In the genomic region with DNA sequence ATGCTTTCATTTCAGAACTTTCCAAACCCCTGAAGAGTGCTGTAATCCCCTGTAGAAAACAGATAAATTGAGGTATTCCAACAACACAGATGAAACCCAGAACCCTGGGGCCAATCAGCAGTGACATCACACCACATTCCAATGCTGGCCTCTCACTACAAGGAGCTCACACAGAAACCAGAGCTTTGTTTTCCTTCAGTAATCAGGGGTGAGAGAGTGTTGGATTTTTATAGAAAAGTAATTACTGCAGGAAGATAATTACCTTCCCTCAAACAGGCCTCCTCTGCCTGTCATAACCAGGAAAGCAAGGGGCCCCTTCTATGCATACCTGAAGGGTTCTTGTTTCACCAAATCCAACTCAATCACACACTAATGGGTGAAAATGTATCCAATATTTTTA, we compare ENCODE assay signal across 13 cellular contexts.
A peak's percentile ranks its signal among the peaks of the same experiment; 100 is the strongest.
DNase-seq lines count a peak whose midpoint lies in the region; ATAC-seq and TF ChIP-seq lines count a peak whose summit lies in the region.
"Had no signal": no experiment of that assay in that cellular context is flagged by ENCODE, and none has a peak within 500 bp of the region (broad histone marks: within the 10 kb centered on the region; RNA-seq: fewer than 3 reads in every experiment).

No MANE protein-coding gene starts in this region.

- H3K27me3 Mint-ChIP-seq in HFFc6 (ENCODE audit: insufficient read depth), result no peaks in the 10 kb centered on the region
- H3K27me3 Mint-ChIP-seq in activated T-cell treated with anti-CD3 and anti-CD28 coated beads, Interleukin-2, amount 50 U/mL, for 24 hours, result no peaks in the 10 kb centered on the region

- no peaks in the 10 kb centered on the region for H3K9me3 ChIP-seq in breast epithelium
- H3K9me3 ChIP-seq: upper lobe of right lung had no signal

- H3K9me3 Mint-ChIP-seq in HFFc6, result no peaks in the 10 kb centered on the region
- H3K9me3 Mint-ChIP-seq in activated T-cell treated with anti-CD3 and anti-CD28 coated beads, Interleukin-2, amount 50 U/mL, for 24 hours, result peaks cover 4% of the 10 kb centered on the region

- no peaks in the 10 kb centered on the region for H3K27me3 ChIP-seq in breast epithelium
- H3K27me3 ChIP-seq: upper lobe of right lung had no signal

- H3K4me1 Mint-ChIP-seq in HFFc6 (ENCODE audit: low read depth), result peaks cover 41% of the 10 kb centered on the region
- H3K4me1 Mint-ChIP-seq in activated T-cell treated with anti-CD3 and anti-CD28 coated beads, Interleukin-2, amount 50 U/mL, for 24 hours (ENCODE audit: low read depth), result peaks cover 34% of the 10 kb centered on the region

- H3K36me3 ChIP-seq in breast epithelium, result no peaks in the 10 kb centered on the region
- H3K36me3 ChIP-seq: upper lobe of right lung had no signal

- ATAC-seq in HG03378 (IDR thresholded peaks at IDR 0.05; ENCODE audit: unreplicated experiment), result no peak
- no peak for ATAC-seq in GM21619 (IDR thresholded peaks at IDR 0.05; ENCODE audit: unreplicated experiment)
- ATAC-seq: activated CD8-positive, alpha-beta T cell treated with anti-CD3 and anti-CD28 coated beads, Interleukin-2, amount 10 ng/mL, durations not matched to agents 7 days and 5 days; PC-3; upper lobe of right lung had no signal

- intact Hi-C loops in breast epithelium (cut with DNase I; ENCODE audit: low total_unique reads), result no loop called here

- no peak for TF ChIP-seq POLR2A in breast epithelium (IDR thresholded peaks at IDR 0.05)

- H3K4me3 Mint-ChIP-seq in HFFc6, result no peak overlapping the region
- H3K4me3 Mint-ChIP-seq in activated T-cell treated with anti-CD3 and anti-CD28 coated beads, Interleukin-2, amount 50 U/mL, for 24 hours, result no peak overlapping the region
- H3K4me3 Mint-ChIP-seq: activated CD8-positive, alpha-beta T cell treated with anti-CD3 and anti-CD28 coated beads, Interleukin-2, amount 10 ng/mL, durations not matched to agents 7 days and 5 days had no signal

- peaks cover 12% of the 10 kb centered on the region for H3K36me3 Mint-ChIP-seq in HFFc6 (ENCODE audit: low read depth)
- H3K36me3 Mint-ChIP-seq in activated T-cell treated with anti-CD3 and anti-CD28 coated beads, Interleukin-2, amount 50 U/mL, for 24 hours (ENCODE audit: low read depth), result peaks cover 39% of the 10 kb centered on the region

- DNase-seq in HFFc6, result peak; percentile 73
- DNase-seq in breast epithelium (ENCODE audit: low spot score in 2 of 2), result peak in 1 of 2 donors; percentile 27
- DNase-seq in iPS DF 19.7 (ENCODE audit: low read depth, low spot score), result peak; percentile 7
- DNase-seq in skeletal muscle cell (ENCODE audit: low read depth), result peak; percentile 62
- DNase-seq in activated T-cell treated with anti-CD3 and anti-CD28 coated beads, Interleukin-2, amount 50 U/mL, for 24 hours, result no peak
- DNase-seq in Ammon's horn (ENCODE audit: low spot score), result no peak
- DNase-seq: activated CD8-positive, alpha-beta T cell treated with anti-CD3 and anti-CD28 coated beads, Interleukin-2, amount 10 ng/mL, durations not matched to agents 7 days and 5 days; cerebellar nuclear complex; GDM1; PC-3; upper lobe of right lung had no signal

- H3K4me3 ChIP-seq in breast epithelium (no peak overlapping the region), skeletal muscle cell (ENCODE audit: low read depth, low read length) (no peak overlapping the region)
- H3K4me3 ChIP-seq: upper lobe of right lung had no signal

- peak overlapping the region; percentile 76 for H3K27ac Mint-ChIP-seq in HFFc6
- H3K27ac Mint-ChIP-seq in activated T-cell treated with anti-CD3 and anti-CD28 coated beads, Interleukin-2, amount 50 U/mL, for 24 hours, result no peak overlapping the region
- H3K27ac Mint-ChIP-seq: activated CD8-positive, alpha-beta T cell treated with anti-CD3 and anti-CD28 coated beads, Interleukin-2, amount 10 ng/mL, durations not matched to agents 7 days and 5 days had no signal

- TF ChIP-seq CTCF in HFFc6 (IDR thresholded peaks at IDR 0.05) (no peak), breast epithelium (IDR thresholded peaks at IDR 0.05) (no peak)

- peak overlapping the region; percentile 3 to 27 for H3K27ac ChIP-seq in breast epithelium
- H3K27ac ChIP-seq: upper lobe of right lung had no signal

- no peaks in the 10 kb centered on the region for H3K4me1 ChIP-seq in breast epithelium
- H3K4me1 ChIP-seq: upper lobe of right lung had no signal

Comparison
In these comparisons a context has a peak if more than half of its experiments do, and no peak if none do; other contexts are left out.
1. DNase-seq: peak in HFFc6 (single experiment), iPS DF 19.7 (single experiment) and skeletal muscle cell (single experiment); none in activated T-cell treated with anti-CD3 and anti-CD28 coated beads, Interleukin-2, amount 50 U/mL, for 24 hours (single experiment) and Ammon's horn (single experiment).